ENCODE assay signal across 8 cellular contexts in the genomic region with DNA sequence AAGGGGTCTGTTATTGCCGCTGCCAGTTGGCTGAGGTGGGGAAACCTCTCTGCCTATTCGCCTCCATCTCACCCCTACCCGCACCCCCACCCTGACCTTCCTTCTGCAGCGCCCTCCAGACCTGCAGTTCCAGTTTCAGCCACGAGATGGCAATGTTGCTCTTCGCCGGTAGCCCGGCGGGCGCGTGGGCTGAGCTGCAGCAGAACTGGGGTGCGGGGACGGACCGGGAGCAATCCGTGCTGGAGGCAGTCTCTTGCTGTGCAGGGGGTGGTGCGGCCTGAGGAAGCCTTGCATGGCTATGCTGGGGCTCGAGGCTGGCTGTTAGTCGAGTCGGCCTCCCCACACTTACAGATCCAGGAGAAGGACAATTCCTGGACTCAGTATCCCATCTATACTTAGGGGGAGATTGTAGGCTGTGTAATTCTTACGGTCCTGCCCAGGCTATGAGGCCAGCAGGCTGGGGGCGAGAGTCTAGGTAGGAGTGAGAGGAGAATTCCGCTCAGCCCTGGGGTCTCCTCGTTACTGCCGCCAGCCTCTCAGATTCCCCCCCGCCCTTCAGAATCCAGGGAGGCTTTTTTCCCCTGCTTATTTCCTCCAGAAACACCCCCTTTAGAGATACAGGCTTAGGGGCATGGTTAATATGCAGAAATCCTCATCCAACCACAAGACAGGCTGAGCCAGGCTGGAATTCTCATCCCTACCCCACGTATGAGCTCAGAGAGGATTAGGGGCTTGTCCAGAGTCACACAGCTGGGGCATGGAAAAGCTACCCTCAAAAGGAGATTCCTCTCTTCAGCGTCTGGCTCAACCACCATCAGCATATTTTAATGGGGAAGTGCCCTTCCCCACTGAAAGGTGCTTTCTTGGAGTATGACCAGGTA. TPM values are rescaled to one million over a fixed set of nuclear protein-coding genes. Genes with fewer than 3 reads are reported as not detected.
DNase-seq lines count a peak whose midpoint lies in the region; ATAC-seq and TF ChIP-seq lines count a peak whose summit lies in the region.

No MANE protein-coding gene starts in this region.

- no peaks in the 10 kb centered on the region for H3K9me3 ChIP-seq in HUES6 (ENCODE audit: control insufficient read depth, insufficient read depth, low read depth, low read length)
- H3K9me3 ChIP-seq in Peyer's patch: no peaks in the 10 kb centered on the region
- no peaks in the 10 kb centered on the region for H3K9me3 ChIP-seq in osteoblast (ENCODE audit: low read depth, low read length)
- no peaks in the 10 kb centered on the region for H3K9me3 ChIP-seq in thoracic aorta

- H3K27ac Mint-ChIP-seq in activated T-helper 17 cell treated with anti-CD3 and anti-CD28 coated beads, Interleukin-2, amount 50 U/mL, for 72 hours: no peak overlapping the region

- peaks cover 33% of the 10 kb centered on the region for H3K4me1 ChIP-seq in HUES6 (ENCODE audit: control insufficient read depth, insufficient read depth, low read length)
- H3K4me1 ChIP-seq in Peyer's patch: peaks cover 0 to 15% (median 6%) of the 10 kb centered on the region in 4 donors
- H3K4me1 ChIP-seq in osteoblast (ENCODE audit: insufficient read depth, low read length): peaks cover 4% of the 10 kb centered on the region
- H3K4me1 ChIP-seq in thoracic aorta (ENCODE audit: control insufficient read depth in 1 of 2, low read depth in 2 of 2): peaks cover 5 to 24% of the 10 kb centered on the region in 2 donors

- TF ChIP-seq POLR2A in Peyer's patch (IDR thresholded peaks at IDR 0.05): no peak

- H4K20me1 ChIP-seq in osteoblast (ENCODE audit: insufficient read depth, low read length): no peaks in the 10 kb centered on the region

- H3K36me3 ChIP-seq in HUES6 (ENCODE audit: control insufficient read depth, insufficient read depth, low read length): no peaks in the 10 kb centered on the region
- H3K36me3 ChIP-seq in Peyer's patch: no peaks in the 10 kb centered on the region
- no peaks in the 10 kb centered on the region for H3K36me3 ChIP-seq in osteoblast (ENCODE audit: insufficient read depth, low read length)
- no peaks in the 10 kb centered on the region for H3K36me3 ChIP-seq in thoracic aorta

- no peaks in the 10 kb centered on the region for H3K4me1 Mint-ChIP-seq in activated T-helper 17 cell treated with anti-CD3 and anti-CD28 coated beads, Interleukin-2, amount 50 U/mL, for 72 hours

- peak overlapping the region; percentile 49 for H3K4me3 ChIP-seq in HUES6 (ENCODE audit: low read depth, low read length)
- H3K4me3 ChIP-seq in Peyer's patch: no peak overlapping the region
- H3K4me3 ChIP-seq in osteoblast (ENCODE audit: insufficient read depth, low read length): peak overlapping the region; percentile 42
- H3K4me3 ChIP-seq in thoracic aorta: peak overlapping the region; percentile 34

- H3K4me3 Mint-ChIP-seq in activated T-helper 17 cell treated with anti-CD3 and anti-CD28 coated beads, Interleukin-2, amount 50 U/mL, for 72 hours: no peak overlapping the region

- H3K36me3 Mint-ChIP-seq in activated T-helper 17 cell treated with anti-CD3 and anti-CD28 coated beads, Interleukin-2, amount 50 U/mL, for 72 hours (ENCODE audit: low read depth): no peaks in the 10 kb centered on the region

- peak overlapping the region; percentile 20 for H3K9ac ChIP-seq in HUES6 (ENCODE audit: low read length)

- H3K27me3 ChIP-seq in HUES6 (ENCODE audit: control insufficient read depth, insufficient read depth, low read length): peaks cover 63% of the 10 kb centered on the region
- H3K27me3 ChIP-seq in Peyer's patch: peaks cover 0 to 13% of the 10 kb centered on the region in 2 donors
- H3K27me3 ChIP-seq in osteoblast (ENCODE audit: insufficient read depth, low read length): peaks cover 13% of the 10 kb centered on the region
- H3K27me3 ChIP-seq in thoracic aorta (replicated peaks; ENCODE audit: insufficient read depth): no peaks in the 10 kb centered on the region

- H2AFZ ChIP-seq in osteoblast (ENCODE audit: low read length): no peak overlapping the region

- H3K9me3 Mint-ChIP-seq in activated T-helper 17 cell treated with anti-CD3 and anti-CD28 coated beads, Interleukin-2, amount 50 U/mL, for 72 hours: no peaks in the 10 kb centered on the region

- H3K79me2 ChIP-seq in osteoblast (ENCODE audit: insufficient read depth, low read length): no peaks in the 10 kb centered on the region

- peak; percentile 94 to 100 (median 96) for TF ChIP-seq CTCF in Peyer's patch (IDR thresholded peaks at IDR 0.05)
- peak; percentile 97 for TF ChIP-seq CTCF in osteoblast (IDR thresholded peaks at IDR 0.05; ENCODE audit: extremely low read depth, low read depth, low read length)
- peak; percentile 99 for TF ChIP-seq CTCF in thoracic aorta (IDR thresholded peaks at IDR 0.05)

- ATAC-seq in GM21381 (IDR thresholded peaks at IDR 0.05; ENCODE audit: unreplicated experiment): peak; percentile 83
- ATAC-seq in activated T-helper 17 cell treated with anti-CD3 and anti-CD28 coated beads, Interleukin-2, amount 50 U/mL, for 72 hours (replicated peaks): peak; percentile 79
- ATAC-seq in thoracic aorta (ENCODE audit: insufficient number of reproducible peaks, low FRiP score, low read depth): no peak

- peak overlapping the region; percentile 65 for H3K4me2 ChIP-seq in osteoblast (ENCODE audit: insufficient read depth, low read length)

- peaks cover 40% of the 10 kb centered on the region for H3K27me3 Mint-ChIP-seq in activated T-helper 17 cell treated with anti-CD3 and anti-CD28 coated beads, Interleukin-2, amount 50 U/mL, for 72 hours

- DNase-seq in DMS153 (lab: John Stamatoyannopoulos, UW) (peak; percentile 40), Peyer's patch (peak; percentile 65 to 87 (median 86)), foreskin melanocyte (peak; percentile 52), osteoblast (ENCODE audit: insufficient read length, low spot score, missing footprints) (peak; percentile 100), thoracic aorta (ENCODE audit: low spot score) (no peak)

- H3K27ac ChIP-seq in HUES6 (ENCODE audit: low read depth, low read length) (no peak overlapping the region), Peyer's patch (no peak overlapping the region), osteoblast (ENCODE audit: low read depth, low read length) (no peak overlapping the region), thoracic aorta (no peak overlapping the region)

RNA-seq across cellular contexts. Expression of a gene that starts 2.8 kb away (rescaled TPM):
- total RNA-seq in Peyer's patch (1 to 10 TPM in 1 of 4 donors, under 1 TPM in 2, not detected in 1; 0.13 to 1.7 (median 0.38) TPM), osteoblast (0.72 and 1.5 TPM in 2 replicates), thoracic aorta (10 to 100 TPM in 1 of 2 donors, 1 to 10 TPM in 1; 4.5 to 10.7 TPM)
- not detected for total RNA-seq in activated T-helper 17 cell treated with anti-CD3 and anti-CD28 coated beads, Interleukin-2, amount 50 U/mL, for 72 hours

Comparison
In these comparisons a context has a peak if more than half of its experiments do, and no peak if none do; other contexts are left out.
1. H3K4me3 ChIP-seq: peak in HUES6 (single experiment), osteoblast (single experiment) and thoracic aorta (single experiment); none in Peyer's patch (0 of 4).
2. Peak in every context shown above with its lines, with median percentiles within 50 percentile points of each other: CTCF ChIP-seq.